Comparison of ENCODE assay signal across 1 cellular context in genomic region chr6:25125736-25126135, GRCh38.
TF ChIP-seq lines count a peak whose summit lies in the region.

No MANE protein-coding gene starts in this region.

TF ChIP-seq in H1, 55 proteins besides CTCF, POLR2A, EP300 and RAD21:
- TF ChIP-seq SP2 (IDR thresholded peaks at IDR 0.05; ENCODE audit: low read length) (no peak), BACH1 (IDR thresholded peaks at IDR 0.05; ENCODE audit: low read length) (no peak), FOSL1 (IDR thresholded peaks at IDR 0.05; ENCODE audit: insufficient read depth, low read depth, low read length) (no peak), ATF2 (IDR thresholded peaks at IDR 0.05; ENCODE audit: low read length) (no peak), SUZ12 (IDR thresholded peaks at IDR 0.05; ENCODE audit: low read length) (no peak), SP4 (IDR thresholded peaks at IDR 0.05; ENCODE audit: low read length) (no peak), KDM4A (IDR thresholded peaks at IDR 0.05; ENCODE audit: low read depth, low read length, severe bottlenecking) (no peak), SAP30 (IDR thresholded peaks at IDR 0.05; ENCODE audit: insufficient read depth, insufficient replicate concordance, low read length) (no peak)
